ENCODE assay signal across 8 cellular contexts in genomic region chrX:115330498-115331138, GRCh38. TPM values are rescaled to one million over a fixed set of nuclear protein-coding genes. Genes with fewer than 3 reads are reported as not detected.
A peak's percentile ranks its signal among the peaks of the same experiment; 100 is the strongest.
DNase-seq lines count a peak whose midpoint lies in the region; ATAC-seq and TF ChIP-seq lines count a peak whose summit lies in the region.

No MANE protein-coding gene starts in this region.

- H3K36me3 Mint-ChIP-seq in activated naive CD4-positive, alpha-beta T cell treated with anti-CD3 and anti-CD28 coated beads for 36 hours (ENCODE audit: low read depth), result no peaks in the 10 kb centered on the region

- H3K27me3 Mint-ChIP-seq in activated naive CD4-positive, alpha-beta T cell treated with anti-CD3 and anti-CD28 coated beads for 36 hours (ENCODE audit: low read depth), result no peaks in the 10 kb centered on the region

- no peak overlapping the region for H3K4me3 Mint-ChIP-seq in activated naive CD4-positive, alpha-beta T cell treated with anti-CD3 and anti-CD28 coated beads for 36 hours

- H3K36me3 ChIP-seq in liver (ENCODE audit: control insufficient read depth in 4 of 4, insufficient read depth in 3 of 4, low read depth in 1 of 4, low read length in 3 of 4) (no peaks in the 10 kb centered on the region), upper lobe of right lung (no peaks in the 10 kb centered on the region)

- H3K27ac ChIP-seq in liver (ENCODE audit: low read depth in 1 of 2, low read length in 2 of 2), result no peak overlapping the region
- no peak overlapping the region for H3K27ac ChIP-seq in upper lobe of right lung

- H3K9ac ChIP-seq in liver (ENCODE audit: low read depth in 1 of 2, low read length in 2 of 2), result no peak overlapping the region

- H3K4me1 ChIP-seq in liver (ENCODE audit: control insufficient read depth in 4 of 4, insufficient read depth in 4 of 4, low read length in 3 of 4) (no peaks in the 10 kb centered on the region), upper lobe of right lung (no peaks in the 10 kb centered on the region)

- DNase-seq in activated naive CD4-positive, alpha-beta T cell treated with anti-CD3 and anti-CD28 coated beads for 36 hours, result peak; percentile 17
- DNase-seq in activated naive CD4-positive, alpha-beta T cell treated with anti-CD3 and anti-CD28 coated beads, Interleukin-2, amount 50 U/mL, for 16 hours, result no peak
- DNase-seq in NCI-H82 treated with DMSO at 0.1 percent for 48 hours (lab: John Stamatoyannopoulos, UW; ENCODE audit: unreplicated experiment), result peak; percentile 34
- peak; percentile 80 for DNase-seq in choroid plexus epithelial cell (ENCODE audit: low read depth)
- no peak for DNase-seq in upper lobe of right lung

- no peaks in the 10 kb centered on the region for H3K4me1 Mint-ChIP-seq in activated naive CD4-positive, alpha-beta T cell treated with anti-CD3 and anti-CD28 coated beads for 36 hours (ENCODE audit: low read depth)

- peak; percentile 72 for ATAC-seq in HG03159 (IDR thresholded peaks at IDR 0.05; ENCODE audit: unreplicated experiment)
- peak; percentile 74 for ATAC-seq in upper lobe of right lung
- no peak for ATAC-seq in GM21515 (IDR thresholded peaks at IDR 0.05; ENCODE audit: unreplicated experiment)

- CTCF ChIA-PET in activated naive CD4-positive, alpha-beta T cell treated with anti-CD3 and anti-CD28 coated beads for 36 hours (lab: Charles Lee), result interaction anchor here (0.7 to 2.6 kb wide), 4 partner anchors 14 to 314 kb away, joined by 3 to 20 read pairs (median 4); no protein-coding TSS in a partner anchor

- TF ChIP-seq CTCF in choroid plexus epithelial cell (conservative IDR thresholded peaks at IDR 0.05; ENCODE audit: low read depth, low read length), result peak; percentile 80
- TF ChIP-seq CTCF in liver (IDR thresholded peaks at IDR 0.05; ENCODE audit: low read depth, low read length, missing input control), result peak; percentile 86
- TF ChIP-seq CTCF in upper lobe of right lung (IDR thresholded peaks at IDR 0.05), result peak; percentile 70

- H3K9me3 ChIP-seq in liver (ENCODE audit: control insufficient read depth in 4 of 4, low read length in 3 of 4), result no peaks in the 10 kb centered on the region
- H3K9me3 ChIP-seq in upper lobe of right lung, result no peaks in the 10 kb centered on the region

- H3K9me3 Mint-ChIP-seq in activated naive CD4-positive, alpha-beta T cell treated with anti-CD3 and anti-CD28 coated beads for 36 hours, result no peaks in the 10 kb centered on the region

- intact Hi-C loops in activated naive CD4-positive, alpha-beta T cell treated with anti-CD3 and anti-CD28 coated beads for 36 hours (cut with micrococcal nuclease), result loop anchor here (1.0 kb wide), 2 partner anchors 313 to 360 kb away; no protein-coding TSS in a partner anchor
- intact Hi-C loops in upper lobe of right lung (cut with DNase I), result no loop called here

- H3K4me3 ChIP-seq in choroid plexus epithelial cell (ENCODE audit: low read depth, low read length) (peak overlapping the region; percentile 47), liver (ENCODE audit: low read depth in 1 of 3, low read length in 3 of 3) (peak overlapping the region in 2 of 3 donors; percentile 30 to 37), upper lobe of right lung (no peak overlapping the region)

- TF ChIP-seq RAD21 in liver (IDR thresholded peaks at IDR 0.05), result peak; percentile 88 to 94

- H3K27me3 ChIP-seq in liver (ENCODE audit: control insufficient read depth in 4 of 4, insufficient read depth in 4 of 4, low read length in 3 of 4) (no peaks in the 10 kb centered on the region), upper lobe of right lung (no peaks in the 10 kb centered on the region)

- WGBS in liver, result 15% methylated on average over 18 of the region's 18 CpGs

- no peak overlapping the region for H3K27ac Mint-ChIP-seq in activated naive CD4-positive, alpha-beta T cell treated with anti-CD3 and anti-CD28 coated beads for 36 hours

TF ChIP-seq in liver, 16 proteins besides CTCF, POLR2A, EP300 and RAD21:
- TF ChIP-seq NR2F2 (IDR thresholded peaks at IDR 0.05) (no peak), GABPA (IDR thresholded peaks at IDR 0.05 in 1 of 2, conservative IDR thresholded peaks at IDR 0.05 in 1 of 2) (no peak), RXRA (IDR thresholded peaks at IDR 0.05) (no peak), REST (IDR thresholded peaks at IDR 0.05) (no peak), EGR1 (IDR thresholded peaks at IDR 0.05; ENCODE audit: low read depth in 2 of 2) (no peak), ATF3 (IDR thresholded peaks at IDR 0.05) (no peak), HNF4A (conservative IDR thresholded peaks at IDR 0.05) (no peak), FOXA1 (IDR thresholded peaks at IDR 0.05) (no peak), YY1 (IDR thresholded peaks at IDR 0.05) (no peak), FOXA2 (IDR thresholded peaks at IDR 0.05) (no peak), JUND (IDR thresholded peaks at IDR 0.05) (no peak), SP1 (IDR thresholded peaks at IDR 0.05) (no peak), HNF4G (IDR thresholded peaks at IDR 0.05) (no peak), TAF1 (conservative IDR thresholded peaks at IDR 0.05) (no peak), ZBTB33 (IDR thresholded peaks at IDR 0.05) (no peak)
- TF ChIP-seq, protein P1, sequence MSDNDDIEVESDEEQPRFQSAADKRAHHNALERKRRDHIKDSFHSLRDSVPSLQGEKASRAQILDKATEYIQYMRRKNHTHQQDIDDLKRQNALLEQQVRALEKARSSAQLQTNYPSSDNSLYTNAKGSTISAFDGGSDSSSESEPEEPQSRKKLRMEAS (IDR thresholded peaks at IDR 0.05), result no peak

RNA-seq across cellular contexts. Expression of gene LUZP4, which starts 41.1 kb away (rescaled TPM):
- total RNA-seq in activated naive CD4-positive, alpha-beta T cell treated with anti-CD3 and anti-CD28 coated beads for 36 hours, result not detected
- total RNA-seq in liver (not detected), upper lobe of right lung (not detected)
- not detected for polyA plus RNA-seq in liver

Comparison
In these comparisons a context has a peak if more than half of its experiments do, and no peak if none do; other contexts are left out.
1. DNase-seq: peak in activated naive CD4-positive, alpha-beta T cell treated with anti-CD3 and anti-CD28 coated beads for 36 hours (single experiment), NCI-H82 treated with DMSO at 0.1 percent for 48 hours (single experiment) and choroid plexus epithelial cell (single experiment); none in activated naive CD4-positive, alpha-beta T cell treated with anti-CD3 and anti-CD28 coated beads, Interleukin-2, amount 50 U/mL, for 16 hours (single experiment) and upper lobe of right lung (single experiment).
2. Peak in every context shown above with its lines, with median percentiles within 50 percentile points of each other: CTCF ChIP-seq.